1 cellular context compared by ENCODE assay signal in the genomic region with DNA sequence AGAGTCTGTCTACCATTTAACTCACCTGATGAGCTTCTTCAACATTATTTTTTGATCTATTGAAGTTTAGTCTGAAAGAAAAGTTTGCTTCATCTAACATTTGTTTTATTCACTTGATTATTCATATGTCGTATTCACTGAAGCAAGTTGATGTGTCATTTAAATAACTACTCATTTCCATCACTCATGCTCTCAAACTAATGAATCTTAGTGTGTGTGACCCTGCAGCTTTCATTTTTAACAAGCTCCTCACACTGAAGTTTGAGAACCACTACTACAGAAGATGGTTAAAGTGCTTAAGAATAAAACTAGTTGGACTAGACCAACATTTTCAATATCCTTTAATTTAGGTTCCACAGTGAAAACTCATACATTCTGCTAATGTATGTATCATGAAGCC.
TF ChIP-seq lines count a peak whose summit lies in the region.

No MANE protein-coding gene starts in this region.

TF ChIP-seq in WTC11, 78 proteins besides CTCF, POLR2A, EP300 and RAD21 (continued from another document):
- TF ChIP-seq, protein P1, sequence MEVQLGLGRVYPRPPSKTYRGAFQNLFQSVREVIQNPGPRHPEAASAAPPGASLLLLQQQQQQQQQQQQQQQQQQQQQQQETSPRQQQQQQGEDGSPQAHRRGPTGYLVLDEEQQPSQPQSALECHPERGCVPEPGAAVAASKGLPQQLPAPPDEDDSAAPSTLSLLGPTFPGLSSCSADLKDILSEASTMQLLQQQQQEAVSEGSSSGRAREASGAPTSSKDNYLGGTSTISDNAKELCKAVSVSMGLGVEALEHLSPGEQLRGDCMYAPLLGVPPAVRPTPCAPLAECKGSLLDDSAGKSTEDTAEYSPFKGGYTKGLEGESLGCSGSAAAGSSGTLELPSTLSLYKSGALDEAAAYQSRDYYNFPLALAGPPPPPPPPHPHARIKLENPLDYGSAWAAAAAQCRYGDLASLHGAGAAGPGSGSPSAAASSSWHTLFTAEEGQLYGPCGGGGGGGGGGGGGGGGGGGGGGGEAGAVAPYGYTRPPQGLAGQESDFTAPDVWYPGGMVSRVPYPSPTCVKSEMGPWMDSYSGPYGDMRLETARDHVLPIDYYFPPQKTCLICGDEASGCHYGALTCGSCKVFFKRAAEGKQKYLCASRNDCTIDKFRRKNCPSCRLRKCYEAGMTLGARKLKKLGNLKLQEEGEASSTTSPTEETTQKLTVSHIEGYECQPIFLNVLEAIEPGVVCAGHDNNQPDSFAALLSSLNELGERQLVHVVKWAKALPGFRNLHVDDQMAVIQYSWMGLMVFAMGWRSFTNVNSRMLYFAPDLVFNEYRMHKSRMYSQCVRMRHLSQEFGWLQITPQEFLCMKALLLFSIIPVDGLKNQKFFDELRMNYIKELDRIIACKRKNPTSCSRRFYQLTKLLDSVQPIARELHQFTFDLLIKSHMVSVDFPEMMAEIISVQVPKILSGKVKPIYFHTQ (CRISPR knock-in tag; IDR thresholded peaks at IDR 0.05): no peak
- no peak for TF ChIP-seq ZNF219 (CRISPR knock-in tag; IDR thresholded peaks at IDR 0.05; ENCODE audit: borderline replicate concordance)
- no peak for TF ChIP-seq ZNF671 (CRISPR knock-in tag; IDR thresholded peaks at IDR 0.05)
- TF ChIP-seq MYBL2 (CRISPR knock-in tag; IDR thresholded peaks at IDR 0.05): no peak
- TF ChIP-seq, protein P2, sequence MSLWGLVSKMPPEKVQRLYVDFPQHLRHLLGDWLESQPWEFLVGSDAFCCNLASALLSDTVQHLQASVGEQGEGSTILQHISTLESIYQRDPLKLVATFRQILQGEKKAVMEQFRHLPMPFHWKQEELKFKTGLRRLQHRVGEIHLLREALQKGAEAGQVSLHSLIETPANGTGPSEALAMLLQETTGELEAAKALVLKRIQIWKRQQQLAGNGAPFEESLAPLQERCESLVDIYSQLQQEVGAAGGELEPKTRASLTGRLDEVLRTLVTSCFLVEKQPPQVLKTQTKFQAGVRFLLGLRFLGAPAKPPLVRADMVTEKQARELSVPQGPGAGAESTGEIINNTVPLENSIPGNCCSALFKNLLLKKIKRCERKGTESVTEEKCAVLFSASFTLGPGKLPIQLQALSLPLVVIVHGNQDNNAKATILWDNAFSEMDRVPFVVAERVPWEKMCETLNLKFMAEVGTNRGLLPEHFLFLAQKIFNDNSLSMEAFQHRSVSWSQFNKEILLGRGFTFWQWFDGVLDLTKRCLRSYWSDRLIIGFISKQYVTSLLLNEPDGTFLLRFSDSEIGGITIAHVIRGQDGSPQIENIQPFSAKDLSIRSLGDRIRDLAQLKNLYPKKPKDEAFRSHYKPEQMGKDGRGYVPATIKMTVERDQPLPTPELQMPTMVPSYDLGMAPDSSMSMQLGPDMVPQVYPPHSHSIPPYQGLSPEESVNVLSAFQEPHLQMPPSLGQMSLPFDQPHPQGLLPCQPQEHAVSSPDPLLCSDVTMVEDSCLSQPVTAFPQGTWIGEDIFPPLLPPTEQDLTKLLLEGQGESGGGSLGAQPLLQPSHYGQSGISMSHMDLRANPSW (CRISPR knock-in tag; conservative IDR thresholded peaks at IDR 0.05; ENCODE audit: low read depth): no peak
- no peak for TF ChIP-seq SMAD3 (CRISPR knock-in tag; IDR thresholded peaks at IDR 0.05; ENCODE audit: borderline replicate concordance)
- no peak for TF ChIP-seq GABPB1 (CRISPR knock-in tag; IDR thresholded peaks at IDR 0.05)
